Comparison of ENCODE assay signal across 26 cellular contexts in the genomic region with DNA sequence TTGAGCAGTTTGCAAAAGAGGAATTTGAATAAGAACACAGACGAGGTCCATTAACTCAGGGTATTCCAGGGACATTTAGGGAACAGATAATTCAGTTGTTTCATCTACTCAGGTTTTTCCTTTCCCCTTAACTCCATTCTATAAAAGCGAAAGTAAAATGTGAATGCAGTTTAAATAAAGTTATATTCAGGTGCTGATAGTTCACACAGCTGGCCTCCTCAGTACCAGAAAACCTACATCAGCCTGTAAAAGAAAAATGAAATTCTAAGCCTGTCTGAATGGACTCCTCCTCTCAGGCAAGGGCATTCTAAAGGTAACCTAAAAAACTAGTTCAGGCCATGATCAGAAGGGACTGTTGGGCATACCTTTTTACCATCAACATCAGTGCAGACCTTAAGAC.
DNase-seq lines count a peak whose midpoint lies in the region; ATAC-seq and TF ChIP-seq lines count a peak whose summit lies in the region.
"Had no signal": no experiment of that assay in that cellular context is flagged by ENCODE, and none has a peak within 500 bp of the region (broad histone marks: within the 10 kb centered on the region; RNA-seq: fewer than 3 reads in every experiment).

No MANE protein-coding gene starts in this region.

- POLR2A ChIA-PET in WTC11 (lab: Charles Lee), result no interaction called here

- WGBS in HUES64, result 62% methylated on average over 1 of the region's 2 CpGs
- WGBS in hepatocyte (ENCODE audit: low lambda C conversion rate, missing lambda C conversion rate), result 88% methylated on average over 2 of the region's 2 CpGs

- H3K9me3 ChIP-seq in HUES64 (ENCODE audit: insufficient read depth, low read depth, low read length) (no peaks in the 10 kb centered on the region), hepatocyte (ENCODE audit: low read depth) (no peaks in the 10 kb centered on the region), skeletal muscle satellite cell (replicated peaks; ENCODE audit: low read length) (no peaks in the 10 kb centered on the region)
- H3K9me3 ChIP-seq: BLaER1 treated with 17β-estradiol and CSF1 and Interleukin-3, amounts not matched to agents 10 nM and 100 nM; breast epithelium; prostate gland; sigmoid colon had no signal

- intact Hi-C loops in activated T-helper 2 cell treated with anti-CD3 and anti-CD28 coated beads, Interferon-gamma antibody, Interleukin-2, Interleukin-4, amounts not matched to agents 10 μg/mL and 5 μg/mL and 100 μg/mL, durations not matched to agents 14 hours and 24 hours and 36 hours (cut with micrococcal nuclease), result no loop called here

- peak overlapping the region; percentile 67 for H3K27ac Mint-ChIP-seq in WTC11
- no peak overlapping the region for H3K27ac Mint-ChIP-seq in activated T-helper 2 cell treated with anti-CD3 and anti-CD28 coated beads, Interferon-gamma antibody, Interleukin-2, Interleukin-4, amounts not matched to agents 10 μg/mL and 5 μg/mL and 100 μg/mL, durations not matched to agents 14 hours and 24 hours and 36 hours
- H3K27ac Mint-ChIP-seq: activated CD4-positive, alpha-beta T cell treated with anti-CD3 and anti-CD28 coated beads, Interleukin-2, amount 10 ng/mL, durations not matched to agents 24 days and 14 days had no signal

- H3K79me2 ChIP-seq in hepatocyte, result no peaks in the 10 kb centered on the region

- H3K36me3 ChIP-seq in HUES64 (ENCODE audit: insufficient read depth, low read length) (no peaks in the 10 kb centered on the region), hepatocyte (replicated peaks; ENCODE audit: insufficient read depth, low read depth) (no peaks in the 10 kb centered on the region), skeletal muscle satellite cell (ENCODE audit: insufficient read depth, low read length) (no peaks in the 10 kb centered on the region)
- H3K36me3 ChIP-seq: BLaER1 treated with 17β-estradiol and CSF1 and Interleukin-3, amounts not matched to agents 10 nM and 100 nM; breast epithelium; prostate gland; sigmoid colon had no signal

- peaks cover 28% of the 10 kb centered on the region for H3K4me1 Mint-ChIP-seq in WTC11
- no peaks in the 10 kb centered on the region for H3K4me1 Mint-ChIP-seq in activated T-helper 2 cell treated with anti-CD3 and anti-CD28 coated beads, Interferon-gamma antibody, Interleukin-2, Interleukin-4, amounts not matched to agents 10 μg/mL and 5 μg/mL and 100 μg/mL, durations not matched to agents 14 hours and 24 hours and 36 hours (ENCODE audit: low read depth)
- H3K4me1 Mint-ChIP-seq: activated CD4-positive, alpha-beta T cell treated with anti-CD3 and anti-CD28 coated beads, Interleukin-2, amount 10 ng/mL, durations not matched to agents 24 days and 14 days had no signal

- H3K27ac ChIP-seq in HUES64 (ENCODE audit: low read depth, low read length) (peak overlapping the region; percentile 27), hepatocyte (no peak overlapping the region)
- H3K27ac ChIP-seq: BLaER1 treated with 17β-estradiol and CSF1 and Interleukin-3, amounts not matched to agents 10 nM and 100 nM; breast epithelium; prostate gland; sigmoid colon; VCaP had no signal

- H3K9me3 Mint-ChIP-seq in WTC11, result peaks cover 7% of the 10 kb centered on the region; the same call in 1 of the 2 replicates
- peaks cover 6% of the 10 kb centered on the region for H3K9me3 Mint-ChIP-seq in activated T-helper 2 cell treated with anti-CD3 and anti-CD28 coated beads, Interferon-gamma antibody, Interleukin-2, Interleukin-4, amounts not matched to agents 10 μg/mL and 5 μg/mL and 100 μg/mL, durations not matched to agents 14 hours and 24 hours and 36 hours
- H3K9me3 Mint-ChIP-seq: activated CD4-positive, alpha-beta T cell treated with anti-CD3 and anti-CD28 coated beads, Interleukin-2, amount 10 ng/mL, durations not matched to agents 24 days and 14 days had no signal

- peak overlapping the region; percentile 3; the same call in 1 of the 2 replicates for H3K4me3 Mint-ChIP-seq in WTC11
- H3K4me3 Mint-ChIP-seq in activated T-helper 2 cell treated with anti-CD3 and anti-CD28 coated beads, Interferon-gamma antibody, Interleukin-2, Interleukin-4, amounts not matched to agents 10 μg/mL and 5 μg/mL and 100 μg/mL, durations not matched to agents 14 hours and 24 hours and 36 hours (ENCODE audit: low read depth), result no peak overlapping the region
- H3K4me3 Mint-ChIP-seq: activated CD4-positive, alpha-beta T cell treated with anti-CD3 and anti-CD28 coated beads, Interleukin-2, amount 10 ng/mL, durations not matched to agents 24 days and 14 days; activated T-cell treated with anti-CD3 and anti-CD28 coated beads, Interleukin-2, amount 50 U/mL, for 4 hours had no signal

- DNase-seq in WTC11 (ENCODE audit: low spot score), result no peak
- DNase-seq in hepatocyte (ENCODE audit: low spot score), result no peak
- no peak for DNase-seq in activated T-helper 2 cell treated with anti-CD3 and anti-CD28 coated beads, Interferon-gamma antibody, Interleukin-2, Interleukin-4, amounts not matched to agents 10 μg/mL and 5 μg/mL and 100 μg/mL, durations not matched to agents 14 hours and 24 hours and 36 hours (ENCODE audit: low spot score)
- no peak for DNase-seq in NCI-H510A (lab: John Stamatoyannopoulos, UW)
- no peak for DNase-seq in H4 (ENCODE audit: low spot score)
- DNase-seq: activated CD4-positive, alpha-beta T cell treated with anti-CD3 and anti-CD28 coated beads, Interleukin-2, amount 10 ng/mL, durations not matched to agents 24 days and 14 days; activated naive CD4-positive, alpha-beta T cell; activated T-cell treated with anti-CD3 and anti-CD28 coated beads, Interleukin-2, amount 50 U/mL, for 4 hours; COR-L47; DMS53; HCEC 1CT; NCI-H1417 treated with DMSO at 0.1 percent for 48 hours; NCI-H2081; NCI-H345; NCI-H748 treated with DMSO at 0.1 percent for 48 hours; nucleus accumbens; sigmoid colon; stimulated activated naive CD4-positive, alpha-beta T cell treated with Interleukin-2 at 50 U/mL for 16 hours; T-helper 9 cell had no signal

- no peaks in the 10 kb centered on the region for H3K27me3 ChIP-seq in HUES64 (ENCODE audit: insufficient read depth, low read length)
- H3K27me3 ChIP-seq in hepatocyte, result no peaks in the 10 kb centered on the region
- H3K27me3 ChIP-seq in skeletal muscle satellite cell (ENCODE audit: control insufficient read depth, insufficient read depth, low read length), result no peaks in the 10 kb centered on the region
- H3K27me3 ChIP-seq: BLaER1 treated with 17β-estradiol and CSF1 and Interleukin-3, amounts not matched to agents 10 nM and 100 nM; breast epithelium; sigmoid colon had no signal

- H3K9ac ChIP-seq in HUES64 (ENCODE audit: low read depth, low read length) (no peak overlapping the region), skeletal muscle satellite cell (ENCODE audit: low read depth, low read length) (peak overlapping the region; percentile 63)
- H3K9ac ChIP-seq: BLaER1 treated with 17β-estradiol and CSF1 and Interleukin-3, amounts not matched to agents 10 nM and 100 nM had no signal

- H2AFZ ChIP-seq in hepatocyte, result peak overlapping the region; percentile 8

- H4K20me1 ChIP-seq in hepatocyte (ENCODE audit: insufficient read depth, poor library complexity, severe bottlenecking), result no peaks in the 10 kb centered on the region
- H4K20me1 ChIP-seq: BLaER1 treated with 17β-estradiol and CSF1 and Interleukin-3, amounts not matched to agents 10 nM and 100 nM had no signal

- CTCF ChIA-PET in WTC11 (lab: Charles Lee), result no interaction called here

- no peaks in the 10 kb centered on the region for H3K9me2 ChIP-seq in hepatocyte (replicated peaks; ENCODE audit: insufficient read depth)

- TF ChIP-seq CTCF in WTC11 (IDR thresholded peaks at IDR 0.05) (no peak), hepatocyte (IDR thresholded peaks at IDR 0.05; ENCODE audit: poor library complexity) (no peak)

- ATAC-seq in WTC11, result peak; percentile 18; the same call in 1 of the 2 replicates
- ATAC-seq: activated T-cell treated with anti-CD3 and anti-CD28 coated beads, Interleukin-2, amount 50 U/mL, for 4 hours had no signal

- no peak overlapping the region for H3K4me3 ChIP-seq in HUES64 (ENCODE audit: low read length)
- H3K4me3 ChIP-seq in hepatocyte, result no peak overlapping the region
- peak overlapping the region; percentile 40 for H3K4me3 ChIP-seq in skeletal muscle satellite cell (ENCODE audit: low read length)
- H3K4me3 ChIP-seq: BLaER1 treated with 17β-estradiol and CSF1 and Interleukin-3, amounts not matched to agents 10 nM and 100 nM; breast epithelium; lung; prostate gland; sigmoid colon had no signal

- no peaks in the 10 kb centered on the region for H3K27me3 Mint-ChIP-seq in WTC11 (ENCODE audit: low read depth)
- no peaks in the 10 kb centered on the region for H3K27me3 Mint-ChIP-seq in activated T-helper 2 cell treated with anti-CD3 and anti-CD28 coated beads, Interferon-gamma antibody, Interleukin-2, Interleukin-4, amounts not matched to agents 10 μg/mL and 5 μg/mL and 100 μg/mL, durations not matched to agents 14 hours and 24 hours and 36 hours (ENCODE audit: low read depth)
- H3K27me3 Mint-ChIP-seq: activated CD4-positive, alpha-beta T cell treated with anti-CD3 and anti-CD28 coated beads, Interleukin-2, amount 10 ng/mL, durations not matched to agents 24 days and 14 days had no signal

- H3K4me1 ChIP-seq in HUES64 (ENCODE audit: insufficient read depth, low read length) (peaks cover 15% of the 10 kb centered on the region), hepatocyte (ENCODE audit: insufficient read depth) (no peaks in the 10 kb centered on the region), skeletal muscle satellite cell (ENCODE audit: control insufficient read depth, insufficient read depth, low read length) (peaks cover 19% of the 10 kb centered on the region)
- H3K4me1 ChIP-seq: breast epithelium, prostate gland, sigmoid colon had no signal

- peak overlapping the region; percentile 34 for H3K4me2 ChIP-seq in hepatocyte
- peak overlapping the region; percentile 73 for H3K4me2 ChIP-seq in skeletal muscle satellite cell (ENCODE audit: low read length)
- H3K4me2 ChIP-seq: BLaER1 treated with 17β-estradiol and CSF1 and Interleukin-3, amounts not matched to agents 10 nM and 100 nM had no signal

- H3K36me3 Mint-ChIP-seq in WTC11, result 0 out of 2 replicates have a peak, but pooled peaks cover 3% of the 10 kb centered on the region
- no peaks in the 10 kb centered on the region for H3K36me3 Mint-ChIP-seq in activated T-helper 2 cell treated with anti-CD3 and anti-CD28 coated beads, Interferon-gamma antibody, Interleukin-2, Interleukin-4, amounts not matched to agents 10 μg/mL and 5 μg/mL and 100 μg/mL, durations not matched to agents 14 hours and 24 hours and 36 hours (ENCODE audit: low read depth)

TF ChIP-seq in WTC11, 78 proteins besides CTCF, POLR2A, EP300 and RAD21 (continues in another document):
- no peak for TF ChIP-seq SMAD4 (CRISPR knock-in tag; IDR thresholded peaks at IDR 0.05)
- no peak for TF ChIP-seq TEAD1 (CRISPR knock-in tag; IDR thresholded peaks at IDR 0.05)
- TF ChIP-seq MXD4 (CRISPR knock-in tag; IDR thresholded peaks at IDR 0.05; ENCODE audit: borderline replicate concordance), result no peak
- TF ChIP-seq ZNF671 (CRISPR knock-in tag; IDR thresholded peaks at IDR 0.05), result no peak
- TF ChIP-seq GRHL2 (CRISPR knock-in tag; IDR thresholded peaks at IDR 0.05; ENCODE audit: insufficient replicate concordance, severe bottlenecking), result no peak
- no peak for TF ChIP-seq EMX1 (CRISPR knock-in tag; IDR thresholded peaks at IDR 0.05)
